ENCODE assay signal across 10 cellular contexts in the genomic region with DNA sequence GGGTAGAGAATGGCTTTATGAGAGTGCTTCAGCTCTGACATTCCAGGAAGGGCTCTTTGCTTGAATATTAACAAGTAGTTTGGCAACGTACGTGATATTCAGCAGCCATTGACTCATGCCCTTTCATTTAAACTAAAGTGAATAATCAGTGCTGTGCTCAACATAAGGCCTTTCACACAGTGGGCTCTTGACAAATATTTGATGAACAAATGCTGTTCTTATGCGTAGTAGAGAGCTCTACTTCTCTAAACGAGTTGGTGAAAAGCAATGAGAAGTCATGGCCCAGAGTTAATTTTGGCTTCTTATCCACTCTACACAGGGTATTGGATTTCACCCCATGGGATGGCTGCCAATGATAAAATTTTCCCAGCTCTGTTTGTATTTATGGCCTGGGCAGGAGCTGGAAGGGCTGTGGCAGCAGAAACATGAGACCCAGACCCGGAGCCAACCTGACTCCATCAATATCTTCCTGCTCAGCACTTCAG.
DNase-seq lines count a peak whose midpoint lies in the region; ATAC-seq and TF ChIP-seq lines count a peak whose summit lies in the region.
"Had no signal": no experiment of that assay in that cellular context is flagged by ENCODE, and none has a peak within 500 bp of the region (broad histone marks: within the 10 kb centered on the region; RNA-seq: fewer than 3 reads in every experiment).

No MANE protein-coding gene starts in this region.

- ATAC-seq in HG02884 (IDR thresholded peaks at IDR 0.05; ENCODE audit: unreplicated experiment) = no peak
- ATAC-seq in natural killer cell = no peak

- TF ChIP-seq CTCF in 22Rv1 (IDR thresholded peaks at IDR 0.05) = no peak
- TF ChIP-seq CTCF in right atrium auricular region (IDR thresholded peaks at IDR 0.05) = no peak
- no peak for TF ChIP-seq CTCF in testis (IDR thresholded peaks at IDR 0.05)
- no peak for TF ChIP-seq CTCF in natural killer cell (IDR thresholded peaks at IDR 0.05)

- H3K9me3 Mint-ChIP-seq in natural killer cell = peaks cover 18 to 23% of the 10 kb centered on the region in 2 donors
- H3K9me3 Mint-ChIP-seq: stimulated activated naive CD8-positive, alpha-beta T cell treated with anti-CD3 and anti-CD28 coated beads, Interleukin-15, Interleukin-2, amounts not matched to agents 100 ng/mL and 50 ng/mL, for 24 hours had no signal

- H3K27ac Mint-ChIP-seq in natural killer cell = no peak overlapping the region
- H3K27ac Mint-ChIP-seq: stimulated activated naive CD8-positive, alpha-beta T cell treated with anti-CD3 and anti-CD28 coated beads, Interleukin-15, Interleukin-2, amounts not matched to agents 100 ng/mL and 50 ng/mL, for 24 hours had no signal

- H3K4me3 Mint-ChIP-seq in natural killer cell = no peak overlapping the region
- H3K4me3 Mint-ChIP-seq: stimulated activated naive CD8-positive, alpha-beta T cell treated with anti-CD3 and anti-CD28 coated beads, Interleukin-15, Interleukin-2, amounts not matched to agents 100 ng/mL and 50 ng/mL, for 24 hours had no signal

- DNase-seq in LHCN-M2 (ENCODE audit: low read depth) (peak; percentile 61), SHP77 treated with DMSO at 0.1 percent for 48 hours (lab: John Stamatoyannopoulos, UW) (peak; percentile 96), right atrium auricular region (ENCODE audit: low spot score) (no peak), C1 segment of cervical spinal cord (lab: John Stamatoyannopoulos, UW) (no peak), testis (no peak), natural killer cell (no peak)
- DNase-seq: T-helper 2 cell had no signal

- TF ChIP-seq POLR2A in testis (IDR thresholded peaks at IDR 0.05) = no peak

- WGBS in testis, 2 donors = 53 to 67% methylated on average over 5 of the region's 5 CpGs

- peak overlapping the region; percentile 63 for H3K27ac ChIP-seq in 22Rv1
- H3K27ac ChIP-seq in right atrium auricular region = peak overlapping the region; percentile 61 to 75
- H3K27ac ChIP-seq in testis = no peak overlapping the region

- peaks cover 6% of the 10 kb centered on the region for H3K36me3 Mint-ChIP-seq in natural killer cell

- H3K4me1 ChIP-seq in right atrium auricular region = peaks cover 0 to 4% of the 10 kb centered on the region in 2 donors
- H3K4me1 ChIP-seq in testis = no peaks in the 10 kb centered on the region

- intact Hi-C loops in testis (cut with DNase I; ENCODE audit: low total_unique reads) (no loop called here), natural killer cell (cut with micrococcal nuclease) (no loop called here)

- H3K4me1 Mint-ChIP-seq in natural killer cell = no peaks in the 10 kb centered on the region

- H3K27me3 Mint-ChIP-seq in natural killer cell (ENCODE audit: low read depth in 2 of 2) = no peaks in the 10 kb centered on the region
- H3K27me3 Mint-ChIP-seq: stimulated activated naive CD8-positive, alpha-beta T cell treated with anti-CD3 and anti-CD28 coated beads, Interleukin-15, Interleukin-2, amounts not matched to agents 100 ng/mL and 50 ng/mL, for 24 hours had no signal

- no peak overlapping the region for H3K4me3 ChIP-seq in right atrium auricular region
- H3K4me3 ChIP-seq in testis = no peak overlapping the region

- H3K27me3 ChIP-seq in right atrium auricular region (no peaks in the 10 kb centered on the region), testis (no peaks in the 10 kb centered on the region)

- H3K9me3 ChIP-seq in right atrium auricular region (no peaks in the 10 kb centered on the region), testis (no peaks in the 10 kb centered on the region)

- H3K36me3 ChIP-seq in right atrium auricular region (no peaks in the 10 kb centered on the region), testis (ENCODE audit: low read depth, missing control alignments) (no peaks in the 10 kb centered on the region)

Comparison
In these comparisons a context has a peak if more than half of its experiments do, and no peak if none do; other contexts are left out.
1. H3K27ac ChIP-seq: peak in 22Rv1 (single experiment) and right atrium auricular region (2 of 2); none in testis (0 of 2).
2. DNase-seq: peak in LHCN-M2 (single experiment) and SHP77 treated with DMSO at 0.1 percent for 48 hours (single experiment); none in right atrium auricular region (single experiment), C1 segment of cervical spinal cord (0 of 14), testis (single experiment) and natural killer cell (single experiment).